Comparison of ENCODE assay signal across 14 cellular contexts in genomic region chr1:212513586-212513985, GRCh38.
A peak's percentile ranks its signal among the peaks of the same experiment; 100 is the strongest.
DNase-seq lines count a peak whose midpoint lies in the region; ATAC-seq and TF ChIP-seq lines count a peak whose summit lies in the region.
"Had no signal": no experiment of that assay in that cellular context is flagged by ENCODE, and none has a peak within 500 bp of the region (broad histone marks: within the 10 kb centered on the region; RNA-seq: fewer than 3 reads in every experiment).

No MANE protein-coding gene starts in this region.

- H3K4me3 Mint-ChIP-seq in MCF 10A (ENCODE audit: unreplicated experiment) = no peak overlapping the region
- H3K4me3 Mint-ChIP-seq: activated CD4-positive, alpha-beta T cell treated with anti-CD3 and anti-CD28 coated beads, Interleukin-2, amount 10 ng/mL, durations not matched to agents 7 days and 5 days; activated naive CD4-positive, alpha-beta T cell treated with anti-CD3 and anti-CD28 coated beads for 36 hours had no signal

- no peak overlapping the region for H3K27ac ChIP-seq in breast epithelium
- no peak overlapping the region for H3K27ac ChIP-seq in thoracic aorta
- H3K27ac ChIP-seq in psoas muscle = no peak overlapping the region
- H3K27ac ChIP-seq: brain microvascular endothelial cell had no signal

- no peak for TF ChIP-seq EP300 in Ishikawa (IDR thresholded peaks at IDR 0.05; ENCODE audit: borderline replicate concordance)

- intact Hi-C loops in MCF 10A (cut with micrococcal nuclease) = no loop called here
- intact Hi-C loops in breast epithelium (cut with DNase I; ENCODE audit: low total_unique reads) = no loop called here
- intact Hi-C loops in psoas muscle (cut with DNase I) = no loop called here

- peaks cover 38% of the 10 kb centered on the region for H3K27me3 Mint-ChIP-seq in MCF 10A (ENCODE audit: insufficient read depth, unreplicated experiment)

- POLR2A ChIA-PET in MCF 10A (lab: Yijun Ruan, JAX) = interaction anchor here (1.2 kb wide), 1 partner anchor 9 kb away, joined by 3 read pairs; no protein-coding TSS in a partner anchor

- no peak for DNase-seq in MCF 10A (ENCODE audit: unreplicated experiment)
- no peak for DNase-seq in breast epithelium (ENCODE audit: low spot score in 2 of 2)
- peak; percentile 9 for DNase-seq in cerebellar cortex (ENCODE audit: low spot score)
- DNase-seq in thoracic aorta (ENCODE audit: low spot score) = no peak
- no peak for DNase-seq in psoas muscle
- DNase-seq in NCI-H1048 (lab: John Stamatoyannopoulos, UW) = no peak
- no peak for DNase-seq in occipital lobe (lab: John Stamatoyannopoulos, UW)
- DNase-seq: activated T-cell treated with anti-CD3 and anti-CD28 coated beads for 4 hours, NCI-H1694 treated with DMSO at 0.1 percent for 48 hours, NCI-H526 had no signal

- TF ChIP-seq CTCF in MCF 10A (IDR thresholded peaks at IDR 0.05; ENCODE audit: unreplicated experiment) = no peak
- TF ChIP-seq CTCF in breast epithelium (IDR thresholded peaks at IDR 0.05) = no peak
- no peak for TF ChIP-seq CTCF in thoracic aorta (IDR thresholded peaks at IDR 0.05)
- no peak for TF ChIP-seq CTCF in psoas muscle (IDR thresholded peaks at IDR 0.05)

- H3K9me3 ChIP-seq in breast epithelium = no peaks in the 10 kb centered on the region
- H3K9me3 ChIP-seq in thoracic aorta = no peaks in the 10 kb centered on the region
- no peaks in the 10 kb centered on the region for H3K9me3 ChIP-seq in psoas muscle

- 62% methylated on average over 11 of the region's 11 CpGs for WGBS in psoas muscle, 3 donors

- no peaks in the 10 kb centered on the region for H3K9me3 Mint-ChIP-seq in MCF 10A (ENCODE audit: unreplicated experiment)
- H3K9me3 Mint-ChIP-seq: activated CD4-positive, alpha-beta T cell treated with anti-CD3 and anti-CD28 coated beads, Interleukin-2, amount 10 ng/mL, durations not matched to agents 7 days and 5 days; activated naive CD4-positive, alpha-beta T cell treated with anti-CD3 and anti-CD28 coated beads for 36 hours had no signal

- H3K36me3 Mint-ChIP-seq in MCF 10A (ENCODE audit: insufficient read depth, unreplicated experiment) = no peaks in the 10 kb centered on the region

- no peak for TF ChIP-seq RAD21 in Ishikawa (IDR thresholded peaks at IDR 0.05; ENCODE audit: low read depth)

- H3K27me3 ChIP-seq in breast epithelium (peaks cover 0 to 4% of the 10 kb centered on the region in 2 donors), thoracic aorta (replicated peaks; ENCODE audit: insufficient read depth) (no peaks in the 10 kb centered on the region), psoas muscle (ENCODE audit: insufficient read depth in 3 of 3, low read length in 2 of 3) (peaks cover 0 to 62% (median 17%) of the 10 kb centered on the region in 3 donors)

- H3K4me1 Mint-ChIP-seq in MCF 10A (ENCODE audit: insufficient read depth, unreplicated experiment) = no peaks in the 10 kb centered on the region

- BruUV-seq in MCF 10A (replicated peaks; lab: Mats Ljungman, UMichigan) = no TSS peak

- no peaks in the 10 kb centered on the region for H3K36me3 ChIP-seq in breast epithelium
- H3K36me3 ChIP-seq in thoracic aorta = no peaks in the 10 kb centered on the region
- H3K36me3 ChIP-seq in psoas muscle (ENCODE audit: insufficient read depth in 1 of 2, low read depth in 1 of 2) = no peaks in the 10 kb centered on the region
- H3K36me3 ChIP-seq: brain microvascular endothelial cell had no signal

- peak overlapping the region; percentile 11 for H3K27ac Mint-ChIP-seq in MCF 10A (ENCODE audit: low read depth, unreplicated experiment)
- H3K27ac Mint-ChIP-seq: activated CD4-positive, alpha-beta T cell treated with anti-CD3 and anti-CD28 coated beads, Interleukin-2, amount 10 ng/mL, durations not matched to agents 7 days and 5 days; activated naive CD4-positive, alpha-beta T cell treated with anti-CD3 and anti-CD28 coated beads for 36 hours had no signal

- TF ChIP-seq POLR2A in breast epithelium (IDR thresholded peaks at IDR 0.05) = no peak

- H3K4me3 ChIP-seq in breast epithelium (peak overlapping the region in 1 of 3 donors; percentile 46), thoracic aorta (peak overlapping the region; percentile 65), psoas muscle (no peak overlapping the region)

- H3K4me1 ChIP-seq in breast epithelium (no peaks in the 10 kb centered on the region), thoracic aorta (ENCODE audit: control insufficient read depth in 1 of 2, low read depth in 2 of 2) (peaks cover 13 to 21% of the 10 kb centered on the region in 2 donors), psoas muscle (peaks cover 8% of the 10 kb centered on the region)

- CTCF ChIA-PET in MCF 10A (lab: Yijun Ruan, JAX) = interaction anchor here (0.7 to 1.0 kb wide), 2 partner anchors 10 to 36 kb away, joined by 3 to 7 read pairs; no protein-coding TSS in a partner anchor

- no peak for ATAC-seq in thoracic aorta (ENCODE audit: insufficient number of reproducible peaks, low FRiP score, low read depth)
- ATAC-seq in psoas muscle = no peak

TF ChIP-seq in Ishikawa, 13 proteins besides CTCF, POLR2A, EP300 and RAD21:
- TF ChIP-seq USF1 (IDR thresholded peaks at IDR 0.05) (peak; percentile 45; the same call in 1 of the 2 replicates), REST (IDR thresholded peaks at IDR 0.05; ENCODE audit: low read depth) (no peak)
